8 cellular contexts compared by ENCODE assay signal in genomic region chr10:103238506-103239252, GRCh38. TPM values are rescaled to one million over a fixed set of nuclear protein-coding genes. Genes with fewer than 3 reads are reported as not detected.
DNase-seq lines count a peak whose midpoint lies in the region; ATAC-seq and TF ChIP-seq lines count a peak whose summit lies in the region.

No MANE protein-coding gene starts in this region.

- H3K4me3 Mint-ChIP-seq in Calu3 (ENCODE audit: low read depth, unreplicated experiment): peak overlapping the region; percentile 60

- H3K36me3 Mint-ChIP-seq in Calu3 (ENCODE audit: insufficient read depth, unreplicated experiment): peaks cover 30% of the 10 kb centered on the region

- ATAC-seq in GM21717 (IDR thresholded peaks at IDR 0.05; ENCODE audit: unreplicated experiment): no peak

- BruUV-seq in Calu3 (replicated peaks; lab: Mats Ljungman, UMichigan): no TSS peak

- H3K27me3 ChIP-seq in dorsolateral prefrontal cortex: no peaks in the 10 kb centered on the region

- H3K4me1 Mint-ChIP-seq in Calu3 (ENCODE audit: low read depth, unreplicated experiment): peaks cover 26% of the 10 kb centered on the region

- TF ChIP-seq CTCF in Calu3 (IDR thresholded peaks at IDR 0.05; ENCODE audit: unreplicated experiment): peak; percentile 41
- TF ChIP-seq CTCF in dorsolateral prefrontal cortex (IDR thresholded peaks at IDR 0.05 in 54 of 56, conservative IDR thresholded peaks at IDR 0.05 in 2 of 56; ENCODE audit: low read depth in 1 of 56, partially characterized antibody in 56 of 56): peak in 2 of 56 donors; percentile 14 to 28

- intact Hi-C loops in Calu3 (cut with micrococcal nuclease; ENCODE audit: unreplicated experiment): no loop called here
- intact Hi-C loops in dorsolateral prefrontal cortex (cut with DNase I): no loop called here

- DNase-seq in Calu3 (peak; percentile 80), NCI-H69 (lab: John Stamatoyannopoulos, UW) (peak; percentile 20), epithelial cell of prostate (ENCODE audit: low read depth, low spot score) (peak; percentile 70), myocyte (ENCODE audit: low read depth) (peak; percentile 69), NCI-H2227 treated with DMSO at 0.1 percent for 48 hours (lab: John Stamatoyannopoulos, UW) (no peak), dorsolateral prefrontal cortex (no peak), DMS153 treated with DMSO at 0.1 percent for 48 hours (lab: John Stamatoyannopoulos, UW; ENCODE audit: unreplicated experiment) (no peak)

- no peaks in the 10 kb centered on the region for H3K27me3 Mint-ChIP-seq in Calu3 (ENCODE audit: unreplicated experiment)

- H3K4me3 ChIP-seq in dorsolateral prefrontal cortex: no peak overlapping the region

- CTCF ChIA-PET in Calu3 (lab: Charles Lee): interaction anchor here (0.6 to 2.5 kb wide), 11 partner anchors 8 to 988 kb away, joined by 3 to 18 read pairs (median 4); partner anchors contain the start of genes CNNM2 and NT5C2

- peak overlapping the region; percentile 98 for H3K27ac ChIP-seq in epithelial cell of prostate
- no peak overlapping the region for H3K27ac ChIP-seq in dorsolateral prefrontal cortex

- peak overlapping the region; percentile 100 for H3K27ac Mint-ChIP-seq in Calu3 (ENCODE audit: unreplicated experiment)

- H3K9me3 Mint-ChIP-seq in Calu3 (ENCODE audit: low read depth, unreplicated experiment): no peaks in the 10 kb centered on the region

RNA-seq across cellular contexts. Expression of gene RPEL1, which starts 7.0 kb away (rescaled TPM):
- total RNA-seq in Calu3 (2022) (0.57 and 0.61 TPM in 2 replicates), myocyte (0.21 TPM in 1 of 2 replicates, not detected in the other), dorsolateral prefrontal cortex (under 1 TPM in 4 of 120 experiments, not detected in 116; 0.29 to 0.54 (median 0.43) TPM)
- polyA plus RNA-seq in myocyte (2012): not detected

RNA-seq across cellular contexts. Expression of gene INA, which starts 38.3 kb away (rescaled TPM):
- total RNA-seq in Calu3 (2022): 1.3 and 1.9 TPM in 2 replicates
- not detected in 2 replicates for total RNA-seq in myocyte
- polyA plus RNA-seq in myocyte (2012): not detected
- total RNA-seq in dorsolateral prefrontal cortex: 100 to 1,000 TPM in 105 of 120 experiments, 10 to 100 TPM in 15; 35.6 to 267 (median 169) TPM

RNA-seq across cellular contexts. Expression of gene NT5C2, which starts 45.6 kb away (rescaled TPM):
- total RNA-seq in Calu3 (2022) (70.0 and 75.8 TPM in 2 replicates), myocyte (57.3 and 79.4 TPM in 2 replicates), dorsolateral prefrontal cortex (100 to 1,000 TPM in 49 of 120 experiments, 10 to 100 TPM in 71; 53.5 to 160 (median 97.7) TPM)
- polyA plus RNA-seq in myocyte (2012): 63.3 TPM

Comparison
In these comparisons a context has a peak if more than half of its experiments do, and no peak if none do; other contexts are left out.
1. DNase-seq: peak in Calu3 (single experiment), NCI-H69 (single experiment), epithelial cell of prostate (single experiment) and myocyte (single experiment); none in NCI-H2227 treated with DMSO at 0.1 percent for 48 hours (single experiment), dorsolateral prefrontal cortex (0 of 10) and DMS153 treated with DMSO at 0.1 percent for 48 hours (single experiment).
2. RNA of gene INA, which starts 38.3 kb away (total RNA-seq): 35.6 to 267 TPM in dorsolateral prefrontal cortex; 1.3 to 1.9 TPM in Calu3 and not detected in myocyte; every median in the first group is over 10 times any median in the second.